Comparison of ENCODE assay signal across 25 cellular contexts in the genomic region with DNA sequence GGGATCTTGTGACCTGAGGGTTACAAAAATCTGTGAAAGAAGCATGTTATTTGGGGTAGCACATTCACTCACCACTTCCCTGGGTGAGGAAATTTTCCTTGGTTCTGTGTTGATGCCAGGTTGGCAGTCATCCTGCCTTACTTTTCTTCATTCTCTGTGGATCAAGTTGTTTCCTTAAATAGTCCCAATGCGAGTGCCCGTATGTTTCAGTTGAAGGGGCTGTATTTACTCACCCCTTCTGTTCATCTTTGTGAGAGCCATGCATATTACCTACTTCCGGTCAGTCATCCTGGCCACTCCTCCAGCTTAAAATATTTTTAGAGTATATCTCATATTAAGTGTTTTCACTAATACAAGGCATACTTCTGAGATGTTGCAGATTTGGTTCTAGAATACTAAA. TPM values are rescaled to one million over a fixed set of nuclear protein-coding genes. Genes with fewer than 3 reads are reported as not detected.
DNase-seq lines count a peak whose midpoint lies in the region; ATAC-seq, FAIRE-seq and TF ChIP-seq lines count a peak whose summit lies in the region.
"Had no signal": no experiment of that assay in that cellular context is flagged by ENCODE, and none has a peak within 500 bp of the region (broad histone marks: within the 10 kb centered on the region; RNA-seq: fewer than 3 reads in every experiment).

No MANE protein-coding gene starts in this region.

- no peak overlapping the region for H2AK9ac ChIP-seq in IMR-90 (replicated peaks; ENCODE audit: low read depth, low read length, poor library complexity)

- ATAC-seq in IMR-90 (ENCODE audit: low read depth): no peak
- ATAC-seq: CD8-positive, alpha-beta T cell; GM23338; HCT116 had no signal

- peak overlapping the region; percentile 84 for H2AK5ac ChIP-seq in IMR-90 (ENCODE audit: low read depth, low read length)
- no peak overlapping the region for H2AK5ac ChIP-seq in H1 (ENCODE audit: low read depth, low read length)
- peak overlapping the region; percentile 55 for H2AK5ac ChIP-seq in mesenchymal stem cell (ENCODE audit: low read length, severe bottlenecking)

- FAIRE-seq in H1 (lab: Jason Lieb, UNC): no peak
- FAIRE-seq: A204.1, GM12878, GM18507, HTR-8/SVneo had no signal

- H4K91ac ChIP-seq in IMR-90 (ENCODE audit: insufficient read depth, low read depth, low read length): no peak overlapping the region; the same call in 1 of the 2 replicates
- H4K91ac ChIP-seq in H1 (replicated peaks; ENCODE audit: insufficient read length, low read length): no peak overlapping the region
- no peak overlapping the region for H4K91ac ChIP-seq in mesenchymal stem cell (ENCODE audit: low read length)

- H3K79me1 ChIP-seq in IMR-90 (ENCODE audit: low read depth in 1 of 2, low read length in 2 of 2): no peaks in the 10 kb centered on the region
- no peaks in the 10 kb centered on the region for H3K79me1 ChIP-seq in H1 (ENCODE audit: low read depth, low read length)
- peaks cover 3% of the 10 kb centered on the region for H3K79me1 ChIP-seq in mesenchymal stem cell (replicated peaks; ENCODE audit: low read length, poor library complexity, severe bottlenecking)

- H3K56ac ChIP-seq in IMR-90 (ENCODE audit: extremely low read depth, insufficient read depth, low read length): no peak overlapping the region
- no peak overlapping the region for H3K56ac ChIP-seq in H1 (replicated peaks; ENCODE audit: insufficient read length, low read depth, low read length)

- no peak overlapping the region for H3K4me3 ChIP-seq in IMR-90 (ENCODE audit: insufficient read depth, low read depth, low read length)
- H3K4me3 ChIP-seq in H1 (ENCODE audit: extremely low read depth in 1 of 4, insufficient read depth in 2 of 4, low read depth in 3 of 4, low read length in 4 of 4): no peak overlapping the region
- no peak overlapping the region for H3K4me3 ChIP-seq in mesenchymal stem cell (ENCODE audit: insufficient read depth in 1 of 2, low read depth in 1 of 2, low read length in 2 of 2)
- H3K4me3 ChIP-seq: GM12878, GM23338 had no signal

- H2BK12ac ChIP-seq in H1 (ENCODE audit: low read depth, low read length): no peak overlapping the region
- peak overlapping the region in 1 of 2 experiments; percentile 23 for H2BK12ac ChIP-seq in mesenchymal stem cell (ENCODE audit: low read length in 2 of 2)

- no peak for TF ChIP-seq RAD21 in IMR-90 (IDR thresholded peaks at IDR 0.05; ENCODE audit: low read length)
- TF ChIP-seq RAD21 in H1 (IDR thresholded peaks at IDR 0.05 in 1 of 2, conservative IDR thresholded peaks at IDR 0.05 in 1 of 2; ENCODE audit: low read depth in 2 of 2, low read length in 2 of 2): no peak

- H3K4ac ChIP-seq in IMR-90 (ENCODE audit: low read depth, low read length) (peak overlapping the region; percentile 70), H1 (replicated peaks; ENCODE audit: insufficient read length, low read depth, low read length) (no peak overlapping the region), mesenchymal stem cell (ENCODE audit: low read depth in 1 of 2, low read length in 2 of 2) (no peak overlapping the region)

- no peak overlapping the region for H3K23ac ChIP-seq in IMR-90 (ENCODE audit: low read depth, low read length)
- H3K23ac ChIP-seq in H1 (ENCODE audit: insufficient read length): no peak overlapping the region
- H3K23ac ChIP-seq in mesenchymal stem cell (ENCODE audit: low read length in 2 of 2): no peak overlapping the region

- H4K20me1 ChIP-seq in IMR-90 (ENCODE audit: insufficient read depth, low read length) (no peaks in the 10 kb centered on the region), H1 (replicated peaks in 1 of 2; ENCODE audit: control insufficient read depth in 1 of 2, insufficient read depth in 2 of 2, low read length in 2 of 2) (no peaks in the 10 kb centered on the region)

- dilution Hi-C loops in IMR-90 (cut with HindIII; ENCODE audit: low sequenced_read_pairs, unreplicated experiment): no loop called here

- peak overlapping the region; percentile 76 for H2BK120ac ChIP-seq in IMR-90 (ENCODE audit: low read depth, low read length)
- H2BK120ac ChIP-seq in H1 (replicated peaks; ENCODE audit: low read depth, low read length): no peak overlapping the region
- no peak overlapping the region for H2BK120ac ChIP-seq in mesenchymal stem cell (ENCODE audit: low read depth, low read length)

- POLR2A ChIA-PET in IMR-90 (lab: Charles Lee; ENCODE audit: unreplicated experiment) (no interaction called here), H1 (lab: Charles Lee; ENCODE audit: partially characterized antibody) (no interaction called here)

- H3K9me3 ChIP-seq in IMR-90 (ENCODE audit: control insufficient read depth, insufficient read depth, low read length) (no peaks in the 10 kb centered on the region; the same call in 1 of the 2 replicates), H1 (ENCODE audit: insufficient read depth in 2 of 2, low read depth in 1 of 2, low read length in 1 of 2) (no peaks in the 10 kb centered on the region), mesenchymal stem cell (ENCODE audit: control insufficient read depth, low read length) (no peaks in the 10 kb centered on the region)

- intact Hi-C loops in IMR-90 (cut with micrococcal nuclease): no loop called here

- H3K36me3 ChIP-seq in IMR-90 (ENCODE audit: control insufficient read depth, insufficient read depth, low read length): no peaks in the 10 kb centered on the region
- H3K36me3 ChIP-seq in H1 (ENCODE audit: control insufficient read depth in 2 of 4, insufficient read depth in 4 of 4, low read length in 3 of 4): no peaks in the 10 kb centered on the region
- peaks cover 0 to 10% of the 10 kb centered on the region in 2 experiments for H3K36me3 ChIP-seq in mesenchymal stem cell (ENCODE audit: control insufficient read depth in 1 of 2, insufficient read depth in 2 of 2, low read depth in 1 of 2, low read length in 2 of 2)

- H2BK5ac ChIP-seq in IMR-90 (ENCODE audit: low read depth, low read length, poor library complexity, severe bottlenecking) (peak overlapping the region; percentile 74), H1 (ENCODE audit: low read depth, low read length) (no peak overlapping the region), mesenchymal stem cell (ENCODE audit: low read depth, low read length, poor library complexity, severe bottlenecking) (no peak overlapping the region)

- in situ Hi-C loops in IMR-90 (cut with MboI; ENCODE audit: low sequenced_read_pairs): no loop called here

- H3K9me1 ChIP-seq in IMR-90 (ENCODE audit: insufficient read depth, low read length): no peaks in the 10 kb centered on the region

- H4K5ac ChIP-seq in IMR-90 (ENCODE audit: low read depth, low read length): no peak overlapping the region
- H4K5ac ChIP-seq in H1 (ENCODE audit: insufficient read length, low read depth, low read length): no peak overlapping the region

- DNase-seq in IMR-90: no peak
- DNase-seq in H1 (ENCODE audit: low read depth in 1 of 2, low spot score in 2 of 2): no peak
- no peak for DNase-seq in mesenchymal stem cell
- no peak for DNase-seq in mucosa of gallbladder (ENCODE audit: low spot score)
- no peak for DNase-seq in NCI-H526 treated with DMSO at 0.1 percent for 48 hours (lab: John Stamatoyannopoulos, UW)
- DNase-seq in activated CD4-positive, CD25-positive, alpha-beta regulatory T cell (lab: John Stamatoyannopoulos, UW): no peak
- DNase-seq: AML-193; Calu3; CD8-positive, alpha-beta T cell; DND-41; EL; H7; HFFc6; KBM-7 had no signal

- H2AFZ ChIP-seq in IMR-90 (replicated peaks; ENCODE audit: low read length, poor library complexity): peak overlapping the region; percentile 72
- H2AFZ ChIP-seq in H1 (ENCODE audit: low read length): 0 out of 2 replicates have a peak overlapping the region, but pooled peaks have one; percentile 16
- no peak overlapping the region for H2AFZ ChIP-seq in mesenchymal stem cell (ENCODE audit: low read depth, low read length)
- H2AFZ ChIP-seq: GM23338 had no signal

- H3K4me2 ChIP-seq in IMR-90 (ENCODE audit: low read depth, low read length): no peak overlapping the region
- no peak overlapping the region for H3K4me2 ChIP-seq in H1 (ENCODE audit: insufficient read depth in 1 of 2, low read depth in 2 of 2, low read length in 2 of 2)
- H3K4me2 ChIP-seq in mesenchymal stem cell (ENCODE audit: low read length, poor library complexity, severe bottlenecking): no peak overlapping the region
- H3K4me2 ChIP-seq: GM23338 had no signal

- no TSS peak for BruUV-seq in IMR-90 (replicated peaks; lab: Mats Ljungman, UMichigan)

- H2BK15ac ChIP-seq in IMR-90 (ENCODE audit: low read depth, low read length) (peak overlapping the region; percentile 90; the same call in 1 of the 3 replicates), H1 (ENCODE audit: low read length) (no peak overlapping the region), mesenchymal stem cell (ENCODE audit: low read depth, poor library complexity, severe bottlenecking) (no peak overlapping the region)

- H3K79me2 ChIP-seq in H1 (ENCODE audit: control insufficient read depth in 1 of 2, insufficient read depth in 2 of 2, low read length in 2 of 2): no peaks in the 10 kb centered on the region

- peaks cover 7% of the 10 kb centered on the region for H3K4me1 ChIP-seq in IMR-90 (ENCODE audit: control insufficient read depth, insufficient read depth, low read length)
- H3K4me1 ChIP-seq in H1 (replicated peaks in 1 of 4; ENCODE audit: control insufficient read depth in 3 of 4, insufficient read depth in 4 of 4, low read length in 3 of 4): no peaks in the 10 kb centered on the region
- peaks cover 7% of the 10 kb centered on the region for H3K4me1 ChIP-seq in mesenchymal stem cell (ENCODE audit: control insufficient read depth, insufficient read depth, low read depth, low read length)

- H3K14ac ChIP-seq in IMR-90 (replicated peaks; ENCODE audit: low read depth, low read length): no peak overlapping the region; the same call in 1 of the 2 replicates
- no peak overlapping the region for H3K14ac ChIP-seq in H1 (ENCODE audit: insufficient read length)
- H3K14ac ChIP-seq in mesenchymal stem cell (ENCODE audit: low read length in 2 of 2): no peak overlapping the region

- H3K18ac ChIP-seq in IMR-90 (ENCODE audit: low read depth, low read length) (peak overlapping the region; percentile 61; the same call in 1 of the 2 replicates), H1 (ENCODE audit: extremely low read depth, low read length) (no peak overlapping the region), mesenchymal stem cell (ENCODE audit: low read depth in 1 of 2, low read length in 2 of 2) (no peak overlapping the region)

- TF ChIP-seq CTCF in C4-2B (conservative IDR thresholded peaks at IDR 0.05) (no peak), IMR-90 (conservative IDR thresholded peaks at IDR 0.05; ENCODE audit: low read depth, low read length) (no peak), H1 (IDR thresholded peaks at IDR 0.05; ENCODE audit: control extremely low read depth in 1 of 3, insufficient read depth in 1 of 3, low read depth in 1 of 3, low read length in 3 of 3) (no peak)

- CTCF ChIA-PET in IMR-90 (lab: Yijun Ruan, JAX) (no interaction called here), H1 (lab: Charles Lee; ENCODE audit: partially characterized antibody) (no interaction called here)

- H3K27me3 ChIP-seq in IMR-90 (ENCODE audit: control insufficient read depth, insufficient read depth, low read length) (no peaks in the 10 kb centered on the region), H1 (replicated peaks in 1 of 4; ENCODE audit: control insufficient read depth in 3 of 4, extremely low read depth in 1 of 4, insufficient read depth in 3 of 4, low read length in 3 of 4) (no peaks in the 10 kb centered on the region), mesenchymal stem cell (ENCODE audit: control insufficient read depth in 1 of 2, insufficient read depth in 1 of 2, low read length in 2 of 2) (no peaks in the 10 kb centered on the region)

- H3K27ac ChIP-seq in C4-2B: peak overlapping the region; percentile 1; the same call in 1 of the 2 replicates
- H3K27ac ChIP-seq in IMR-90 (ENCODE audit: insufficient read depth, low read length): no peak overlapping the region; the same call in 1 of the 2 replicates
- no peak overlapping the region for H3K27ac ChIP-seq in H1 (ENCODE audit: low read depth, low read length)
- peak overlapping the region; percentile 47 for H3K27ac ChIP-seq in mesenchymal stem cell (ENCODE audit: low read length, poor library complexity, severe bottlenecking)

- no CpG with 5 or more reads among the region's 3 CpGs for WGBS in IMR-90 (ENCODE audit: extremely low coverage in 2 of 2, insufficient read length in 1 of 2), 2 experiments
- 100% methylated on average over 3 of the region's 3 CpGs; no CpG with 5 or more reads in 1 of the 2 experiments for WGBS in H1 (ENCODE audit: extremely low coverage in 1 of 2, insufficient coverage in 1 of 2, insufficient read length in 1 of 2, insufficient replicate concordance in 2 of 2, low coverage in 1 of 2, low lambda C conversion rate in 2 of 2, missing lambda C conversion rate in 1 of 2), 2 experiments
- WGBS in mesenchymal stem cell: 100% methylated on average over 2 of the region's 3 CpGs

- H4K8ac ChIP-seq in IMR-90 (ENCODE audit: low read depth in 2 of 2, low read length in 2 of 2): peak overlapping the region in 1 of 2 experiments; percentile 52; a peak in 2 of 4 replicates
- no peak overlapping the region for H4K8ac ChIP-seq in H1 (ENCODE audit: extremely low read depth, insufficient read depth, low read length)
- H4K8ac ChIP-seq in mesenchymal stem cell (ENCODE audit: low read length): no peak overlapping the region

- TF ChIP-seq POLR2A in IMR-90 (IDR thresholded peaks at IDR 0.05; ENCODE audit: low read depth, low read length) (no peak), H1 (IDR thresholded peaks at IDR 0.05; ENCODE audit: control extremely low read depth in 1 of 2, low read depth in 2 of 2, low read length in 2 of 2) (no peak)

- H3K23me2 ChIP-seq in H1 (ENCODE audit: low read depth, low read length): no peaks in the 10 kb centered on the region

- H2BK20ac ChIP-seq in IMR-90 (ENCODE audit: low read depth, low read length): peak overlapping the region; percentile 51; the same call in 1 of the 2 replicates
- no peak overlapping the region for H2BK20ac ChIP-seq in H1 (ENCODE audit: low read length)

- H3K9ac ChIP-seq in IMR-90 (ENCODE audit: low read depth, low read length) (no peak overlapping the region), H1 (replicated peaks in 1 of 4; ENCODE audit: extremely low read depth in 1 of 4, low read depth in 3 of 4, low read length in 3 of 4) (no peak overlapping the region), mesenchymal stem cell (ENCODE audit: low read length) (no peak overlapping the region)

- no peak for TF ChIP-seq EP300 in H1 (IDR thresholded peaks at IDR 0.05; ENCODE audit: borderline replicate concordance in 1 of 2, low read depth in 2 of 2, low read length in 2 of 2)

RNA-seq across cellular contexts. Expression of a gene that starts 2.6 kb away (rescaled TPM):
- not detected in 2 replicates for total RNA-seq in IMR-90 (2012; rRNA removed)
- polyA plus RNA-seq in IMR-90 (2012; rRNA removed): 0.10 TPM in 1 of 2 replicates, not detected in the other
- polyA plus RNA-seq in IMR-90 (2012; cell fraction: cytosol; rRNA removed): 0.04 TPM in 1 of 2 replicates, not detected in the other
- polyA plus RNA-seq in IMR-90 (2012; cell fraction: nucleus; rRNA removed; ENCODE audit: low replicate concordance): not detected in 2 replicates
- total RNA-seq in H1 (2021; fragmentation: NEBNext Ultra II Directional; extraction: Animal tissue kit (Norgen Biotek cat#: 25700)): not detected in 2 replicates
- not detected in 2 replicates for polyA plus RNA-seq in H1 (2011; rRNA removed)
- not detected for polyA plus RNA-seq in H1 (2011; cell fraction: cytosol; rRNA removed)
- polyA plus RNA-seq in H1 (2011; cell fraction: nucleus; rRNA removed): not detected
- polyA plus RNA-seq in H1 (2012, experiment 1 of 2): not detected in 4 replicates
- polyA plus RNA-seq in H1 (2012, experiment 2 of 2): not detected
- not detected for polyA plus RNA-seq in H1 (2013, experiment 1 of 2)
- not detected for polyA plus RNA-seq in H1 (2013, experiment 2 of 2)
- not detected in 2 replicates for polyA minus RNA-seq in H1 (2011; rRNA and poly(A)+ RNA removed)
- not detected for polyA minus RNA-seq in H1 (2011; cell fraction: cytosol; rRNA and poly(A)+ RNA removed)
- polyA minus RNA-seq in H1 (2011; cell fraction: nucleus; rRNA and poly(A)+ RNA removed): not detected
- polyA plus RNA-seq in mesenchymal stem cell (2013, experiment 1 of 2): 0.03 TPM
- polyA plus RNA-seq in mesenchymal stem cell (2013, experiment 2 of 2): 0.04 TPM
- total RNA-seq in mucosa of gallbladder: 13.9 TPM
- total RNA-seq: CD8-positive, alpha-beta T cell; G401; GM23338; H7 had no signal
- polyA plus RNA-seq: BJ, CD14-positive monocyte, GM23338, IgD-negative memory B cell had no signal

Comparison
In these comparisons a context has a peak if more than half of its experiments do, and no peak if none do; other contexts are left out.
1. H3K27ac ChIP-seq: peak in C4-2B (single experiment) and mesenchymal stem cell (single experiment); none in IMR-90 (single experiment) and H1 (single experiment).
2. RNA of a gene that starts 2.6 kb away (total RNA-seq): 13.9 TPM in mucosa of gallbladder (single experiment); not detected in IMR-90 and not detected in H1; every median in the first group is over 10 times any median in the second.